ENCODE assay signal across 8 cellular contexts in the genomic region with DNA sequence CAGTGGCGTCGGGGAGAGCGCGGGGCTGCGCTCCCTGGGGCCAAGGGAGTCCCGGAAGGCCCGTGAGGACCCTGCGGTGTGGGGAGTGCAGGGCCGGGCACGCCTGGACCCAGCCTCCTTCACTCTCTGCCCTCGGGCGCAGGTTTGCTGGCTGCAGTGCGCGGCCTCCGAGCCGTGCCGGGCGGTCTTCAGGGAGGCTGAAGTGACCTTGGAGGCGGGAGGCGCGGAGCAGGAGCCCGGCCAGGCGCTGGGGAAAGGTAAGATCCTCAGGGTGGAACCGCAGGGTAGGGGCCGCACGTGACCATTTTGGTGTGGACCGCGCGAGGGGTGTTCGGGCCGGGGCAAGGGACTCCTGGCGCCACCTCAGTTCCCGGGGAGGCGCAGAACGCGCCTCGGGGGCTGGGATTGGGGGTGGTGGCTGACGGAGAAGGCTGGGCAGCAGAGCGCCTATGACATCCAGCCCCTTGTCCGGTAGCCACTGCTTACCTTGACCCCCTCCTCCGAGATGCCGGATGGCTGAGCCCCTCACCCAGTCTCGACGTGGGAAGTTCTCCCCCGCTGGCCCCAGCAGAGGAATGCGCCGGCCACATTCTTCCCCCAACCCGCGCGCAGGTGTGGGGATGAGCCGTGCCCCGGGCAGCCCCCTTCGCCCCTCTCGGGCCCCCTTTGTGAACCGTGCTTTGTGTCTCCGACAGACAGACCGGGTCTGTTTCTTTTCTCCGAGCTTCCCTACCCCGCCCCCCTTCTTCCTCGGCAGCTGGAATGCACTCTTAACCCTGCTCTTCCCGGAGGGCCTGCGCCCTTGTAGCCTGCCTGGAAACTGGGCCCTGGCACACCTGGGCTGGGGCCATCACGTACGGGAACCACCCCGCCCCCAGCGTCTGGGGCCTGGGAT. TPM values are rescaled to one million over a fixed set of nuclear protein-coding genes. Genes with fewer than 3 reads are reported as not detected.
A peak's percentile ranks its signal among the peaks of the same experiment; 100 is the strongest.
DNase-seq lines count a peak whose midpoint lies in the region; ATAC-seq and TF ChIP-seq lines count a peak whose summit lies in the region.

No MANE protein-coding gene starts in this region.

- peaks cover 29% of the 10 kb centered on the region for H3K27me3 ChIP-seq in CD8-positive, alpha-beta T cell (ENCODE audit: insufficient read depth, low read length)

- intact Hi-C loops in CD8-positive, alpha-beta T cell (cut with DNase I, micrococcal nuclease), result no loop called here

- POLR2A ChIA-PET in CD8-positive, alpha-beta T cell (lab: Charles Lee), result no interaction called here

- peak overlapping the region; percentile 37 for H3K4me3 ChIP-seq in CD8-positive, alpha-beta T cell (ENCODE audit: low read depth, low read length)
- H3K4me3 ChIP-seq in LNCaP clone FGC (ENCODE audit: low read depth, low read length), result peak overlapping the region; percentile 24

- no peak overlapping the region for H3K27ac ChIP-seq in CD8-positive, alpha-beta T cell (ENCODE audit: low read depth, low read length)

- TF ChIP-seq CTCF in CD8-positive, alpha-beta T cell (IDR thresholded peaks at IDR 0.05), result no peak
- TF ChIP-seq CTCF in LNCaP clone FGC (IDR thresholded peaks at IDR 0.05; ENCODE audit: control insufficient read depth, extremely low read depth, insufficient read depth) (no peak), neural crest cell (conservative IDR thresholded peaks at IDR 0.05) (no peak)

- peaks cover 15% of the 10 kb centered on the region for H3K4me1 Mint-ChIP-seq in CD8-positive, alpha-beta T cell (ENCODE audit: low read depth)
- H3K4me1 Mint-ChIP-seq in effector memory CD8-positive, alpha-beta T cell (ENCODE audit: low read depth in 2 of 2), result peaks cover 0 to 2% of the 10 kb centered on the region in 2 donors
- H3K4me1 Mint-ChIP-seq in neural crest cell, result peaks cover 41% of the 10 kb centered on the region

- CTCF ChIA-PET in CD8-positive, alpha-beta T cell (lab: Charles Lee), result no interaction called here

- ATAC-seq in CD8-positive, alpha-beta T cell, result peak; percentile 14
- ATAC-seq in effector memory CD8-positive, alpha-beta T cell (replicated peaks), result peak; percentile 16
- ATAC-seq in GM21528 (IDR thresholded peaks at IDR 0.05; ENCODE audit: low FRiP score, unreplicated experiment), result no peak
- ATAC-seq in GM18868 (IDR thresholded peaks at IDR 0.05; ENCODE audit: unreplicated experiment), result no peak
- no peak for ATAC-seq in GM21360 (IDR thresholded peaks at IDR 0.05; ENCODE audit: unreplicated experiment)

- no peaks in the 10 kb centered on the region for H3K36me3 Mint-ChIP-seq in CD8-positive, alpha-beta T cell
- peaks cover 2% of the 10 kb centered on the region for H3K36me3 Mint-ChIP-seq in effector memory CD8-positive, alpha-beta T cell (ENCODE audit: insufficient read depth)
- H3K36me3 Mint-ChIP-seq in neural crest cell (ENCODE audit: low read depth), result no peaks in the 10 kb centered on the region

- H3K36me3 ChIP-seq in CD8-positive, alpha-beta T cell (ENCODE audit: insufficient read depth, low read length), result no peaks in the 10 kb centered on the region

- no peak for DNase-seq in CD8-positive, alpha-beta T cell
- DNase-seq in LNCaP clone FGC (ENCODE audit: low read depth) (no peak), neural crest cell (ENCODE audit: low read depth, low spot score) (peak; percentile 48), epidermal melanocyte (ENCODE audit: insufficient read length, low spot score) (no peak)
- DNase-seq in effector memory CD8-positive, alpha-beta T cell, result no peak

- no peaks in the 10 kb centered on the region for H3K9me3 ChIP-seq in CD8-positive, alpha-beta T cell (ENCODE audit: low read length)

- no peaks in the 10 kb centered on the region for H3K9me3 Mint-ChIP-seq in CD8-positive, alpha-beta T cell
- H3K9me3 Mint-ChIP-seq in effector memory CD8-positive, alpha-beta T cell, result no peaks in the 10 kb centered on the region
- no peaks in the 10 kb centered on the region for H3K9me3 Mint-ChIP-seq in neural crest cell

- H3K27ac Mint-ChIP-seq in CD8-positive, alpha-beta T cell, result no peak overlapping the region
- no peak overlapping the region for H3K27ac Mint-ChIP-seq in effector memory CD8-positive, alpha-beta T cell
- no peak overlapping the region for H3K27ac Mint-ChIP-seq in neural crest cell (ENCODE audit: unreplicated experiment)

- H3K4me1 ChIP-seq in CD8-positive, alpha-beta T cell (ENCODE audit: insufficient read depth, low read length), result peaks cover 16% of the 10 kb centered on the region

- peak overlapping the region; percentile 47 for H3K4me3 Mint-ChIP-seq in CD8-positive, alpha-beta T cell
- peak overlapping the region; percentile 50 to 74 for H3K4me3 Mint-ChIP-seq in effector memory CD8-positive, alpha-beta T cell
- peak overlapping the region; percentile 84 for H3K4me3 Mint-ChIP-seq in neural crest cell

- H3K27me3 Mint-ChIP-seq in CD8-positive, alpha-beta T cell (ENCODE audit: low read depth), result peaks cover 55% of the 10 kb centered on the region
- peaks cover 66 to 91% of the 10 kb centered on the region in 2 donors for H3K27me3 Mint-ChIP-seq in effector memory CD8-positive, alpha-beta T cell
- peaks cover 25% of the 10 kb centered on the region for H3K27me3 Mint-ChIP-seq in neural crest cell (ENCODE audit: low read depth)

RNA-seq across cellular contexts. Expression of a gene that starts 0.6 kb away (rescaled TPM):
- total RNA-seq in CD8-positive, alpha-beta T cell, result under 1 TPM; 0.22 to 0.36 TPM
- 4.2 and 4.3 TPM in 2 replicates for total RNA-seq in neural crest cell

Comparison
In these comparisons a context has a peak if more than half of its experiments do, and no peak if none do; other contexts are left out.
1. ATAC-seq: peak in CD8-positive, alpha-beta T cell (single experiment) and effector memory CD8-positive, alpha-beta T cell (single experiment); none in GM21528 (single experiment), GM18868 (single experiment) and GM21360 (single experiment).
2. Peak in every context shown above with its lines, with median percentiles within 50 percentile points of each other: H3K4me3 Mint-ChIP-seq.